ENCODE assay signal across 10 cellular contexts in genomic region chr2:8119782-8120551, GRCh38.
DNase-seq lines count a peak whose midpoint lies in the region; ATAC-seq and TF ChIP-seq lines count a peak whose summit lies in the region.
"Had no signal": no experiment of that assay in that cellular context is flagged by ENCODE, and none has a peak within 500 bp of the region (broad histone marks: within the 10 kb centered on the region; RNA-seq: fewer than 3 reads in every experiment).

No MANE protein-coding gene starts in this region.

- no peaks in the 10 kb centered on the region for H3F3A ChIP-seq in PC-9 (ENCODE audit: insufficient read depth, low read depth)
- no peaks in the 10 kb centered on the region for H3F3A ChIP-seq in neural progenitor cell (ENCODE audit: low read depth)

- H3K9me2 ChIP-seq in PC-9 (ENCODE audit: insufficient read depth): no peaks in the 10 kb centered on the region

- no peak overlapping the region for H3K4me3 Mint-ChIP-seq in CD4-positive, CD25-positive, alpha-beta regulatory T cell
- H3K4me3 Mint-ChIP-seq in neural progenitor cell: no peak overlapping the region

- no peak overlapping the region for H3K4me3 ChIP-seq in CD4-positive, CD25-positive, alpha-beta regulatory T cell (ENCODE audit: low read depth, low read length)
- H3K4me3 ChIP-seq in PC-9 (no peak overlapping the region), esophagus squamous epithelium (peak overlapping the region in 1 of 4 donors; percentile 20), neural progenitor cell (no peak overlapping the region)

- no peaks in the 10 kb centered on the region for H3K36me3 Mint-ChIP-seq in CD4-positive, CD25-positive, alpha-beta regulatory T cell
- H3K36me3 Mint-ChIP-seq in neural progenitor cell: no peaks in the 10 kb centered on the region

- H2AFZ ChIP-seq in PC-9 (no peak overlapping the region), neural progenitor cell (replicated peaks) (no peak overlapping the region)

- no peak for TF ChIP-seq POLR2A in esophagus squamous epithelium (IDR thresholded peaks at IDR 0.05)

- H3K27ac Mint-ChIP-seq in CD4-positive, CD25-positive, alpha-beta regulatory T cell: peak overlapping the region in 2 of 3 donors; percentile 20 to 30
- H3K27ac Mint-ChIP-seq in neural progenitor cell: peak overlapping the region; percentile 92

- no peaks in the 10 kb centered on the region for H3K79me2 ChIP-seq in PC-9 (ENCODE audit: low read depth)
- no peaks in the 10 kb centered on the region for H3K79me2 ChIP-seq in neural progenitor cell (ENCODE audit: low read depth)

- no peaks in the 10 kb centered on the region for H3K4me1 Mint-ChIP-seq in CD4-positive, CD25-positive, alpha-beta regulatory T cell
- peaks cover 43% of the 10 kb centered on the region for H3K4me1 Mint-ChIP-seq in neural progenitor cell

- POLR2A ChIA-PET in PC-9 (lab: Charles Lee; ENCODE audit: unreplicated experiment): no interaction called here

- 48 to 51% methylated on average over 7 to 9 of the region's 9 CpGs for WGBS in esophagus squamous epithelium, 2 donors

- intact Hi-C loops in PC-9 (cut with micrococcal nuclease; ENCODE audit: unreplicated experiment) (no loop called here), esophagus squamous epithelium (cut with DNase I) (no loop called here)

- H3K27ac ChIP-seq in CD4-positive, CD25-positive, alpha-beta regulatory T cell (ENCODE audit: insufficient read depth, low read length, poor library complexity, severe bottlenecking): no peak overlapping the region
- no peak overlapping the region for H3K27ac ChIP-seq in PC-9
- peak overlapping the region; percentile 6 to 57 (median 25) for H3K27ac ChIP-seq in esophagus squamous epithelium
- H3K27ac ChIP-seq in neural progenitor cell: no peak overlapping the region

- H3K27me3 ChIP-seq in CD4-positive, CD25-positive, alpha-beta regulatory T cell (ENCODE audit: control insufficient read depth, insufficient read depth, low read length): no peaks in the 10 kb centered on the region
- H3K27me3 ChIP-seq in PC-9 (ENCODE audit: insufficient read depth, low read depth): peaks cover 72% of the 10 kb centered on the region
- no peaks in the 10 kb centered on the region for H3K27me3 ChIP-seq in esophagus squamous epithelium
- no peaks in the 10 kb centered on the region for H3K27me3 ChIP-seq in neural progenitor cell

- H3K36me3 ChIP-seq in CD4-positive, CD25-positive, alpha-beta regulatory T cell (ENCODE audit: control insufficient read depth, insufficient read depth, low read length): no peaks in the 10 kb centered on the region
- H3K36me3 ChIP-seq in PC-9 (ENCODE audit: low read depth) (no peaks in the 10 kb centered on the region), esophagus squamous epithelium (no peaks in the 10 kb centered on the region), neural progenitor cell (no peaks in the 10 kb centered on the region)

- H4K20me1 ChIP-seq in PC-9 (ENCODE audit: insufficient read depth) (no peaks in the 10 kb centered on the region), neural progenitor cell (ENCODE audit: low read depth) (no peaks in the 10 kb centered on the region)

- no peaks in the 10 kb centered on the region for H3K27me3 Mint-ChIP-seq in CD4-positive, CD25-positive, alpha-beta regulatory T cell
- H3K27me3 Mint-ChIP-seq in neural progenitor cell (ENCODE audit: insufficient read depth, low read depth): peaks cover 3% of the 10 kb centered on the region

- no peak for TF ChIP-seq CTCF in PC-9 (conservative IDR thresholded peaks at IDR 0.05)
- no peak for TF ChIP-seq CTCF in esophagus squamous epithelium (IDR thresholded peaks at IDR 0.05)
- no peak for TF ChIP-seq CTCF in neural progenitor cell (IDR thresholded peaks at IDR 0.05)

- no TSS peak for BruUV-seq in PC-9 (replicated peaks; lab: Mats Ljungman, UMichigan)

- H3K4me2 ChIP-seq in PC-9 (0 out of 2 replicates have a peak overlapping the region, but pooled peaks have one; percentile 3), neural progenitor cell (no peak overlapping the region)

- H3K9me3 ChIP-seq in CD4-positive, CD25-positive, alpha-beta regulatory T cell (ENCODE audit: control insufficient read depth in 2 of 2, low read length in 2 of 2): no peaks in the 10 kb centered on the region
- H3K9me3 ChIP-seq in PC-9 (ENCODE audit: insufficient read depth, low read depth) (no peaks in the 10 kb centered on the region), esophagus squamous epithelium (no peaks in the 10 kb centered on the region), neural progenitor cell (ENCODE audit: low read depth) (no peaks in the 10 kb centered on the region)

- no peaks in the 10 kb centered on the region for H3K4me1 ChIP-seq in CD4-positive, CD25-positive, alpha-beta regulatory T cell (ENCODE audit: control insufficient read depth, insufficient read depth, low read length, poor library complexity, severe bottlenecking)
- H3K4me1 ChIP-seq in PC-9 (replicated peaks; ENCODE audit: insufficient read depth) (no peaks in the 10 kb centered on the region), esophagus squamous epithelium (peaks cover 5 to 15% (median 7%) of the 10 kb centered on the region in 3 donors), neural progenitor cell (peaks cover 7% of the 10 kb centered on the region)

- no peak for ATAC-seq in CD4-positive, CD25-positive, alpha-beta regulatory T cell (ENCODE audit: low read depth in 2 of 2)
- ATAC-seq in HG03025 (IDR thresholded peaks at IDR 0.05; ENCODE audit: low FRiP score, unreplicated experiment) (no peak), GM21528 (IDR thresholded peaks at IDR 0.05; ENCODE audit: low FRiP score, unreplicated experiment) (no peak), GM18517 (IDR thresholded peaks at IDR 0.05; ENCODE audit: unreplicated experiment) (no peak), GM21825 (IDR thresholded peaks at IDR 0.05; ENCODE audit: unreplicated experiment) (no peak)

- no peak overlapping the region for H3K9ac ChIP-seq in neural progenitor cell

- DNase-seq in CD4-positive, CD25-positive, alpha-beta regulatory T cell: no peak
- DNase-seq in PC-9: peak in 1 of 2 experiments; percentile 41
- no peak for DNase-seq in esophagus squamous epithelium (lab: John Stamatoyannopoulos, UW)
- peak; percentile 41 for DNase-seq in neural progenitor cell (ENCODE audit: low spot score)
- DNase-seq: effector CD4-positive, alpha-beta T cell; NCI-H1436 had no signal

- peaks cover 0 to 5% (median 0%) of the 10 kb centered on the region in 7 donors for H3K9me3 Mint-ChIP-seq in CD4-positive, CD25-positive, alpha-beta regulatory T cell
- peaks cover 3% of the 10 kb centered on the region for H3K9me3 Mint-ChIP-seq in neural progenitor cell

- CTCF ChIA-PET in PC-9 (lab: Charles Lee): no interaction called here

Comparison
In these comparisons a context has a peak if more than half of its experiments do, and no peak if none do; other contexts are left out.
1. H3K27ac ChIP-seq: peak in esophagus squamous epithelium (4 of 4); none in CD4-positive, CD25-positive, alpha-beta regulatory T cell (single experiment), PC-9 (single experiment) and neural progenitor cell (single experiment).